Comparison of ENCODE assay signal across 19 cellular contexts in the genomic region with DNA sequence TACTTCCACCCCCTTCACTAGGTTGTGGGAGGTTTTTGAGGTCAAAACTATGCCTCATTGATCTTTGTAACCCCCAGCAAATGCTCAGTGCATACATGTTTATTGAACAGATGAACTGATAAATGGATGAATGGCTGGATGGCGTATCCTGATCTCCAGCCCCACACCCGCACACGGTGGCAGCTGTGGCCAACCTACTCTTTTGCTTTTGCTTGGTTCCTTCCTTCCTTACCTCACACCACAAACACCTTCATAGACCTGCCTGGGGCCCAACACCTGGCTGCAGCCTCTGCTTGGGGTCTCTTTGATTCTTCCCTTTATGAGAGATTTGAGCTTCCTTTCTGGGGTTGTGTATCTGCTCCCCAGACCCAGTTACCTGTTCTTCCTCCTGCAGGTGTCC. TPM values are rescaled to one million over a fixed set of nuclear protein-coding genes. Genes with fewer than 3 reads are reported as not detected.
DNase-seq lines count a peak whose midpoint lies in the region; ATAC-seq and TF ChIP-seq lines count a peak whose summit lies in the region.
"Had no signal": no experiment of that assay in that cellular context is flagged by ENCODE, and none has a peak within 500 bp of the region (broad histone marks: within the 10 kb centered on the region; RNA-seq: fewer than 3 reads in every experiment).

No MANE protein-coding gene starts in this region.

- no peak for TF ChIP-seq CTCF in CD8-positive, alpha-beta T cell (IDR thresholded peaks at IDR 0.05)
- TF ChIP-seq CTCF in nephron progenitor cell (IDR thresholded peaks at IDR 0.05): no peak
- TF ChIP-seq CTCF in thyroid gland (IDR thresholded peaks at IDR 0.05): no peak
- no peak for TF ChIP-seq CTCF in colonic mucosa (IDR thresholded peaks at IDR 0.05)

- H3K27me3 Mint-ChIP-seq in CD8-positive, alpha-beta T cell (ENCODE audit: low read depth): no peaks in the 10 kb centered on the region
- H3K27me3 Mint-ChIP-seq in T-helper 17 cell (no peaks in the 10 kb centered on the region), nephron progenitor cell (ENCODE audit: low read depth, poor library complexity) (peaks cover 7% of the 10 kb centered on the region)

- peaks cover 36% of the 10 kb centered on the region for H3K4me1 ChIP-seq in CD8-positive, alpha-beta T cell (ENCODE audit: insufficient read depth, low read length)
- peaks cover 0 to 7% of the 10 kb centered on the region in 2 donors for H3K4me1 ChIP-seq in thyroid gland
- H3K4me1 ChIP-seq in colonic mucosa: no peaks in the 10 kb centered on the region

- intact Hi-C loops in CD8-positive, alpha-beta T cell (cut with DNase I, micrococcal nuclease): no loop called here
- intact Hi-C loops in cardiac septum (cut with DNase I) (no loop called here), thyroid gland (cut with DNase I) (no loop called here), colonic mucosa (cut with DNase I) (no loop called here)

- DNase-seq in CD8-positive, alpha-beta T cell: peak in 1 of 7 experiments; percentile 22
- DNase-seq in T-helper 17 cell (no peak), left lobe of liver (ENCODE audit: low spot score) (no peak), nephron progenitor cell (no peak), cardiac septum (ENCODE audit: low spot score) (no peak), thyroid gland (no peak), colonic mucosa (no peak)
- DNase-seq: ACHN; CD4-positive, CD25-positive, alpha-beta regulatory T cell; NCI-H1417 treated with DMSO at 0.1 percent for 48 hours; NCI-H1930; NCI-H226; NCI-H524; PC-9; SIG-M5 had no signal

- H3K4me3 ChIP-seq in CD8-positive, alpha-beta T cell (ENCODE audit: low read depth, low read length): no peak overlapping the region
- H3K4me3 ChIP-seq in thyroid gland (replicated peaks in 1 of 3) (no peak overlapping the region), colonic mucosa (no peak overlapping the region)
- H3K4me3 ChIP-seq: PC-9 had no signal

- peak; percentile 46 for ATAC-seq in CD8-positive, alpha-beta T cell
- no peak for ATAC-seq in T-helper 17 cell
- ATAC-seq in left lobe of liver: peak; percentile 32
- no peak for ATAC-seq in HG02973 (IDR thresholded peaks at IDR 0.05; ENCODE audit: unreplicated experiment)
- ATAC-seq: SK-N-SH treated with all-trans-retinoic acid at 6 μM for 48 hours had no signal

- no peaks in the 10 kb centered on the region for H3K36me3 ChIP-seq in CD8-positive, alpha-beta T cell (ENCODE audit: insufficient read depth, low read length)
- H3K36me3 ChIP-seq in thyroid gland: no peaks in the 10 kb centered on the region
- H3K36me3 ChIP-seq in colonic mucosa: no peaks in the 10 kb centered on the region

- POLR2A ChIA-PET in CD8-positive, alpha-beta T cell (lab: Charles Lee): interaction anchor here (0.6 to 1.4 kb wide), 2 partner anchors 52 to 86 kb away, joined by 3 read pairs; no protein-coding TSS in a partner anchor

- H3K27ac Mint-ChIP-seq in CD8-positive, alpha-beta T cell: peak overlapping the region; percentile 11
- H3K27ac Mint-ChIP-seq in T-helper 17 cell (peak overlapping the region; percentile 53), nephron progenitor cell (peak overlapping the region; percentile 24)
- H3K27ac Mint-ChIP-seq: CD4-positive, CD25-positive, alpha-beta regulatory T cell had no signal

- CTCF ChIA-PET in CD8-positive, alpha-beta T cell (lab: Charles Lee): interaction anchor here (0.9 to 1.4 kb wide), 3 partner anchors 20 to 424 kb away, joined by 3 read pairs; no protein-coding TSS in a partner anchor

- no peaks in the 10 kb centered on the region for H3K27me3 ChIP-seq in CD8-positive, alpha-beta T cell (ENCODE audit: insufficient read depth, low read length)
- H3K27me3 ChIP-seq in thyroid gland: no peaks in the 10 kb centered on the region
- no peaks in the 10 kb centered on the region for H3K27me3 ChIP-seq in colonic mucosa

- H3K27ac ChIP-seq in CD8-positive, alpha-beta T cell (ENCODE audit: low read depth, low read length): no peak overlapping the region
- H3K27ac ChIP-seq in thyroid gland (no peak overlapping the region), colonic mucosa (no peak overlapping the region)
- H3K27ac ChIP-seq: PC-9, RWPE1 had no signal

- peak overlapping the region; percentile 48 for H3K4me3 Mint-ChIP-seq in CD8-positive, alpha-beta T cell
- H3K4me3 Mint-ChIP-seq in T-helper 17 cell (no peak overlapping the region), nephron progenitor cell (no peak overlapping the region)
- H3K4me3 Mint-ChIP-seq: CD4-positive, CD25-positive, alpha-beta regulatory T cell had no signal

- H3K4me1 Mint-ChIP-seq in CD8-positive, alpha-beta T cell (ENCODE audit: low read depth): peaks cover 36% of the 10 kb centered on the region
- H3K4me1 Mint-ChIP-seq in T-helper 17 cell: peaks cover 12% of the 10 kb centered on the region
- peaks cover 26% of the 10 kb centered on the region for H3K4me1 Mint-ChIP-seq in nephron progenitor cell

- H3K9me3 ChIP-seq in CD8-positive, alpha-beta T cell (ENCODE audit: low read length): no peaks in the 10 kb centered on the region
- H3K9me3 ChIP-seq in T-helper 17 cell (ENCODE audit: control insufficient read depth, low read length, poor library complexity, severe bottlenecking): no peaks in the 10 kb centered on the region
- no peaks in the 10 kb centered on the region for H3K9me3 ChIP-seq in thyroid gland
- no peaks in the 10 kb centered on the region for H3K9me3 ChIP-seq in colonic mucosa

- no peak overlapping the region for H3K9ac ChIP-seq in colonic mucosa (ENCODE audit: low read depth in 2 of 2, low read length in 2 of 2)

- no peak for TF ChIP-seq POLR2A in thyroid gland (IDR thresholded peaks at IDR 0.05)

- H3K36me3 Mint-ChIP-seq in CD8-positive, alpha-beta T cell: no peaks in the 10 kb centered on the region
- H3K36me3 Mint-ChIP-seq in T-helper 17 cell (ENCODE audit: low read depth): peaks cover 2% of the 10 kb centered on the region
- no peaks in the 10 kb centered on the region for H3K36me3 Mint-ChIP-seq in nephron progenitor cell (ENCODE audit: low read depth)
- H3K36me3 Mint-ChIP-seq: CD4-positive, CD25-positive, alpha-beta regulatory T cell had no signal

- no peaks in the 10 kb centered on the region for H3K9me3 Mint-ChIP-seq in CD8-positive, alpha-beta T cell
- peaks cover 5% of the 10 kb centered on the region for H3K9me3 Mint-ChIP-seq in nephron progenitor cell

- 91 to 95% methylated on average over 3 of the region's 3 CpGs for WGBS in thyroid gland, 2 donors

RNA-seq across cellular contexts. Expression of a gene that starts 25.9 kb away (rescaled TPM):
- total RNA-seq in CD8-positive, alpha-beta T cell: not detected
- total RNA-seq in T-helper 17 cell: not detected
- 76.4 TPM for total RNA-seq in left lobe of liver
- total RNA-seq in cardiac septum: not detected
- not detected for total RNA-seq in thyroid gland
- total RNA-seq in colonic mucosa: not detected
- total RNA-seq: CD4-positive, CD25-positive, alpha-beta regulatory T cell; H1; PC-9 had no signal

Comparison
In these comparisons a context has a peak if more than half of its experiments do, and no peak if none do; other contexts are left out.
1. ATAC-seq: peak in CD8-positive, alpha-beta T cell (single experiment) and left lobe of liver (single experiment); none in T-helper 17 cell (single experiment) and HG02973 (single experiment).
2. RNA of a gene that starts 25.9 kb away (total RNA-seq): 76.4 TPM in left lobe of liver (single experiment); not detected in CD8-positive, alpha-beta T cell, not detected in T-helper 17 cell, not detected in cardiac septum (single experiment), not detected in thyroid gland and not detected in colonic mucosa; every median in the first group is over 10 times any median in the second.
3. Peak in every context shown above with its lines, with median percentiles within 50 percentile points of each other: H3K27ac Mint-ChIP-seq.